Comparison of ENCODE assay signal across 1 cellular context in the genomic region with DNA sequence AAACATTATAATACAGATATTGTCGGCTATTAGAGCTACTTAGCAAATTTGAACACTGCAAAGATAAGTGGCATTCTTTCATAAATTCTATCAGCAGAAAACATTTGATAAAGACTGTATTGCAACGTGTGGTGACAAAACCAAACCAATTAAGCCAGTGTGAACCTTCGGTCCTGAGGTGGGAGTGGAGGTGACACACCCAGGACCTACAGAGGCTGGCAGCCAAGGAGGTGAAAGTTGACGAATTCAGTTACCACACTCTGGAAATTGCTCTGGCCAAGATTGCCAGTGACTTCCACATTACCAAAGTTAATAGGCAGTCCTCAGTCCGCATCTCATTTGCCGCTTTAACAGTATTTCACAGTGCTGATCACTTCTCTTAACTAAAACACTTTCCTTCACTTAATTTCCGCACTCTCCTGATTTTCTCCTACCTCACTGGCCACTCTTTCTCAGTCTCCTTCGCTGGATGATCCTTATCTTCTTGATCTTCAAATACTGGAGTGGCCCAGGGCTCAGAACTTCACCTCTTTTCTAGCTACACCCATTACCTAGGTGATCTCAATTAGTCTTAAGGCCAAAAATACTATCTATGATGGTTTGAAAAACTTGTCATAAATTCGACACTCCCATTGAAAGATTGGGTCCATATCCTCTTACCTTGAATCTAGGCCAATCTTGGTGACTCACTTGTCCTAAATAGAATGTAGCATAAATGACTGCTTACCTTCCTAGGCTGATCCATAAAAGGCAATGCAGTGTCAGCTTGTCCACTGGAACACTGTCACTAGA.
TF ChIP-seq lines count a peak whose summit lies in the region.

No MANE protein-coding gene starts in this region.

TF ChIP-seq in K562, 482 proteins besides CTCF, POLR2A, EP300 and RAD21 (continued from another document):
- TF ChIP-seq ATF3 (IDR thresholded peaks at IDR 0.05), result peak; percentile 22; the same call in 1 of the 2 replicates
- TF ChIP-seq ATF3 (CRISPR knock-in tag; conservative IDR thresholded peaks at IDR 0.05), result no peak
- TF ChIP-seq, protein P1, sequence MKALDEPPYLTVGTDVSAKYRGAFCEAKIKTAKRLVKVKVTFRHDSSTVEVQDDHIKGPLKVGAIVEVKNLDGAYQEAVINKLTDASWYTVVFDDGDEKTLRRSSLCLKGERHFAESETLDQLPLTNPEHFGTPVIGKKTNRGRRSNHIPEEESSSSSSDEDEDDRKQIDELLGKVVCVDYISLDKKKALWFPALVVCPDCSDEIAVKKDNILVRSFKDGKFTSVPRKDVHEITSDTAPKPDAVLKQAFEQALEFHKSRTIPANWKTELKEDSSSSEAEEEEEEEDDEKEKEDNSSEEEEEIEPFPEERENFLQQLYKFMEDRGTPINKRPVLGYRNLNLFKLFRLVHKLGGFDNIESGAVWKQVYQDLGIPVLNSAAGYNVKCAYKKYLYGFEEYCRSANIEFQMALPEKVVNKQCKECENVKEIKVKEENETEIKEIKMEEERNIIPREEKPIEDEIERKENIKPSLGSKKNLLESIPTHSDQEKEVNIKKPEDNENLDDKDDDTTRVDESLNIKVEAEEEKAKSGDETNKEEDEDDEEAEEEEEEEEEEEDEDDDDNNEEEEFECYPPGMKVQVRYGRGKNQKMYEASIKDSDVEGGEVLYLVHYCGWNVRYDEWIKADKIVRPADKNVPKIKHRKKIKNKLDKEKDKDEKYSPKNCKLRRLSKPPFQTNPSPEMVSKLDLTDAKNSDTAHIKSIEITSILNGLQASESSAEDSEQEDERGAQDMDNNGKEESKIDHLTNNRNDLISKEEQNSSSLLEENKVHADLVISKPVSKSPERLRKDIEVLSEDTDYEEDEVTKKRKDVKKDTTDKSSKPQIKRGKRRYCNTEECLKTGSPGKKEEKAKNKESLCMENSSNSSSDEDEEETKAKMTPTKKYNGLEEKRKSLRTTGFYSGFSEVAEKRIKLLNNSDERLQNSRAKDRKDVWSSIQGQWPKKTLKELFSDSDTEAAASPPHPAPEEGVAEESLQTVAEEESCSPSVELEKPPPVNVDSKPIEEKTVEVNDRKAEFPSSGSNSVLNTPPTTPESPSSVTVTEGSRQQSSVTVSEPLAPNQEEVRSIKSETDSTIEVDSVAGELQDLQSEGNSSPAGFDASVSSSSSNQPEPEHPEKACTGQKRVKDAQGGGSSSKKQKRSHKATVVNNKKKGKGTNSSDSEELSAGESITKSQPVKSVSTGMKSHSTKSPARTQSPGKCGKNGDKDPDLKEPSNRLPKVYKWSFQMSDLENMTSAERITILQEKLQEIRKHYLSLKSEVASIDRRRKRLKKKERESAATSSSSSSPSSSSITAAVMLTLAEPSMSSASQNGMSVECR (CRISPR knock-in tag; IDR thresholded peaks at IDR 0.05), result 0 out of 2 replicates have a peak, but pooled peaks have one; percentile 20
- no peak for TF ChIP-seq BACH1 (tag; IDR thresholded peaks at IDR 0.05)
- TF ChIP-seq SIRT6 (IDR thresholded peaks at IDR 0.05; ENCODE audit: low read depth, low read length), result no peak
- peak; percentile 70 for TF ChIP-seq GATA2 (CRISPR knock-in tag; IDR thresholded peaks at IDR 0.05)
- TF ChIP-seq, protein P2, sequence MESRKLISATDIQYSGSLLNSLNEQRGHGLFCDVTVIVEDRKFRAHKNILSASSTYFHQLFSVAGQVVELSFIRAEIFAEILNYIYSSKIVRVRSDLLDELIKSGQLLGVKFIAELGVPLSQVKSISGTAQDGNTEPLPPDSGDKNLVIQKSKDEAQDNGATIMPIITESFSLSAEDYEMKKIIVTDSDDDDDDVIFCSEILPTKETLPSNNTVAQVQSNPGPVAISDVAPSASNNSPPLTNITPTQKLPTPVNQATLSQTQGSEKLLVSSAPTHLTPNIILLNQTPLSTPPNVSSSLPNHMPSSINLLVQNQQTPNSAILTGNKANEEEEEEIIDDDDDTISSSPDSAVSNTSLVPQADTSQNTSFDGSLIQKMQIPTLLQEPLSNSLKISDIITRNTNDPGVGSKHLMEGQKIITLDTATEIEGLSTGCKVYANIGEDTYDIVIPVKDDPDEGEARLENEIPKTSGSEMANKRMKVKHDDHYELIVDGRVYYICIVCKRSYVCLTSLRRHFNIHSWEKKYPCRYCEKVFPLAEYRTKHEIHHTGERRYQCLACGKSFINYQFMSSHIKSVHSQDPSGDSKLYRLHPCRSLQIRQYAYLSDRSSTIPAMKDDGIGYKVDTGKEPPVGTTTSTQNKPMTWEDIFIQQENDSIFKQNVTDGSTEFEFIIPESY (CRISPR knock-in tag; IDR thresholded peaks at IDR 0.05), result no peak
- no peak for TF ChIP-seq CBX2 (IDR thresholded peaks at IDR 0.05; ENCODE audit: insufficient read depth, low read length, poor library complexity, severe bottlenecking)
- TF ChIP-seq EHMT2 (IDR thresholded peaks at IDR 0.05), result peak; percentile 48; the same call in 1 of the 2 replicates
